In genomic region chr10:733086-733485, GRCh38 we compare ENCODE assay signal across 19 cellular contexts.
"Had no signal": no experiment of that assay in that cellular context is flagged by ENCODE, and none has a peak within 500 bp of the region (broad histone marks: within the 10 kb centered on the region; RNA-seq: fewer than 3 reads in every experiment).

No MANE protein-coding gene starts in this region.

- H3K4me3 ChIP-seq: SJSA1, SK-N-MC had no signal

- FAIRE-seq: RCC 7860 had no signal

- H3K27ac ChIP-seq: SJSA1, SK-N-MC had no signal

- DNase-seq: KBM-7, MV-4-11, NCI-H1048, NCI-H1105, NCI-H1436 treated with DMSO at 0.1 percent for 48 hours, NCI-H1694, NCI-H187 treated with DMSO at 0.1 percent for 48 hours, NCI-H2029 treated with DMSO at 0.1 percent for 48 hours, NCI-H2171 treated with DMSO at 0.1 percent for 48 hours, NCI-H345, NCI-H446 treated with DMSO at 0.1 percent for 48 hours, NCI-H524, NCI-H526 treated with DMSO at 0.1 percent for 48 hours, Right ventricle myocardium superior, RPMI8226, SIG-M5 had no signal

- H3K4me1 ChIP-seq: SJSA1 had no signal

- H3K36me3 ChIP-seq: SJSA1 had no signal

- H3K9me3 ChIP-seq: SJSA1 had no signal
